ENCODE assay signal across 18 cellular contexts in the genomic region with DNA sequence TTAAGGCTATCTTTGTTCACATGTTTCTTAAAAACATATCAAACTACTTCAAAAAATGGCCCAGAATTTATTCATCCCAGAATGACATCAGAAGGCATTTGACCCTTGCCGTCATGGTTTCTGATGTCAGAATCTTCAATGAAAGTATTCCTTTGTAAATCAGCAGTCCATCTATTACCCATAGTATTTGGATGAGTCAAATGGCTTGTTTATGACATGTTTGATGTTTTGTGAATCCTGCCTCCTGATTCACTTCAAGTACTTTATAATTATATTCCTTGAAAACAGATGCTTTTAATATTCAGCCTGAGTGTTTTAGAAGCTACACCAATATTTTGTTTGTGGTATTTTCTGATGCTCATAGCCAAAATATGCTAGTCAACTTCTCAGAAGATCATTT.
DNase-seq lines count a peak whose midpoint lies in the region; FAIRE-seq and TF ChIP-seq lines count a peak whose summit lies in the region.
"Had no signal": no experiment of that assay in that cellular context is flagged by ENCODE, and none has a peak within 500 bp of the region (broad histone marks: within the 10 kb centered on the region; RNA-seq: fewer than 3 reads in every experiment).

No MANE protein-coding gene starts in this region.

- FAIRE-seq in endometrium (lab: Jason Lieb, UNC): peak; percentile 89
- FAIRE-seq in D721Med (lab: Jason Lieb, UNC): no peak
- FAIRE-seq: kidney, small intestine had no signal

- no peak for TF ChIP-seq CTCF in D721Med (IDR thresholded peaks at IDR 0.05; ENCODE audit: insufficient read depth, missing control alignments)

- DNase-seq in EH (ENCODE audit: low read depth) (peak; percentile 16), LHCN-M2 (ENCODE audit: low read depth) (peak; percentile 68), myocyte (ENCODE audit: low read depth) (peak; percentile 9), SKM-1 treated with dmso at 0.1 percent for 144 hours (lab: John Stamatoyannopoulos, UW; ENCODE audit: unreplicated experiment) (no peak), D721Med (ENCODE audit: insufficient read length, low spot score) (no peak)
- no peak for DNase-seq in activated CD4-positive, alpha-beta T cell treated with anti-CD3 and anti-CD28 coated beads, Interleukin-2, amount 50 U/mL, for 48 hours
- DNase-seq: activated CD4-positive, alpha-beta memory T cell treated with anti-CD3 and anti-CD28 coated beads, Interleukin-2, amount 10 ng/mL, durations not matched to agents 7 days and 5 days; activated T-cell treated with anti-CD3 and anti-CD28 coated beads, Interleukin-2, amount 50 U/mL, for 24 hours; hypothalamus; kidney; MV-4-11; NCI-H2029 treated with DMSO at 0.1 percent for 48 hours; NCI-H69; SIG-M5; small intestine; stimulated activated CD8-positive, alpha-beta memory T cell treated with anti-CD3 and anti-CD28 coated beads, Interleukin-4, amount 100 ng/mL, for 48 hours; substantia nigra had no signal

Comparison
In these comparisons a context has a peak if more than half of its experiments do, and no peak if none do; other contexts are left out.
1. DNase-seq: peak in EH (single experiment), LHCN-M2 (single experiment) and myocyte (single experiment); none in SKM-1 treated with dmso at 0.1 percent for 144 hours (single experiment), activated CD4-positive, alpha-beta T cell treated with anti-CD3 and anti-CD28 coated beads, Interleukin-2, amount 50 U/mL, for 48 hours (0 of 2) and D721Med (single experiment).